ENCODE assay signal across 8 cellular contexts in the genomic region with DNA sequence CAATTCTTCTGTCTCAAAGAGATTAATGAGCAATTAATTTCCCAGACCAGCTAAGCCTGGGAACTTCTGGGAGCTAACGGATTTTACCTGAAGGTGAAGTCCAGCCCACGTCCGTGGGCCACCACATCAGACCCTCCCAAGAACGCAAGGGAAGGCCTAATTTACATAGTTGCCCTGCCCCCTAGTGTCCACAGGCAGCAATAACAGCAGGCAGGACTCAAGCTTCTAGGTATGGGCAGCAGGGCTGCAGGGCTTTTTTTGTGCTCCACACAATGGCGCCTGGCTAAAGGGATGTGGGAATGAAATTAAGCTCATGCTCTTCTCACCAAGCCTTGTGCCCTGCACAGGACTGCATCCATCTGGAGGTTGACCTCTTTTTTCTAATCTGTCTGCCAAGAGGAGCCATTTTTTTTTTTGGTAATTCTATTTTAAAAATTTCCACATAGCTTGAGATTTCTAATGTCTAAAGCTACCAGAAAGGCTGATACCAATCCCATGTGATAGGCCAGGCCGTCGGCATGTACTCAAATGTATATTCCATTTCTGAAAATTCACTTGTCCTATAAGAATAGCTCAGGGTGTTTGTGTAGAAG.
A peak's percentile ranks its signal among the peaks of the same experiment; 100 is the strongest.
DNase-seq lines count a peak whose midpoint lies in the region; ATAC-seq and TF ChIP-seq lines count a peak whose summit lies in the region.

No MANE protein-coding gene starts in this region.

- 0 out of 22 replicates have a peak, but pooled peaks cover 0 to 3% (median 0%) of the 10 kb centered on the region in 11 experiments for H3K9me3 ChIP-seq in BLaER1 treated with 17β-estradiol and CSF1 and Interleukin-3, amounts not matched to agents 10 nM and 100 nM (replicated peaks in 1 of 11)

- H3K27ac ChIP-seq in BLaER1 treated with 17β-estradiol and CSF1 and Interleukin-3, amounts not matched to agents 10 nM and 100 nM: peak overlapping the region in 6 of 11 experiments; percentile 83 to 93 (median 90); a peak in 11 of 22 replicates

- H3K27ac Mint-ChIP-seq in glutamatergic neuron (ENCODE audit: unreplicated experiment) (no peak overlapping the region), progenitor cell of endocrine pancreas (no peak overlapping the region)

- peak overlapping the region in 6 of 11 experiments; percentile 70 to 90 (median 76); a peak in 10 of 22 replicates for H3K4me2 ChIP-seq in BLaER1 treated with 17β-estradiol and CSF1 and Interleukin-3, amounts not matched to agents 10 nM and 100 nM

- H3K4me3 Mint-ChIP-seq in glutamatergic neuron (ENCODE audit: unreplicated experiment) (no peak overlapping the region), progenitor cell of endocrine pancreas (ENCODE audit: low read depth) (no peak overlapping the region)

- TF ChIP-seq CTCF in glutamatergic neuron (IDR thresholded peaks at IDR 0.05; ENCODE audit: partially characterized antibody, unreplicated experiment) (peak; percentile 83), progenitor cell of endocrine pancreas (IDR thresholded peaks at IDR 0.05; ENCODE audit: unreplicated experiment) (peak; percentile 94)

- peaks cover 37 to 88% (median 79%) of the 10 kb centered on the region in 11 experiments for H3K27me3 ChIP-seq in BLaER1 treated with 17β-estradiol and CSF1 and Interleukin-3, amounts not matched to agents 10 nM and 100 nM

- H3K36me3 Mint-ChIP-seq in glutamatergic neuron (ENCODE audit: unreplicated experiment) (no peaks in the 10 kb centered on the region), progenitor cell of endocrine pancreas (ENCODE audit: insufficient read depth) (no peaks in the 10 kb centered on the region)

- H3K4me3 ChIP-seq in BLaER1 treated with 17β-estradiol and CSF1 and Interleukin-3, amounts not matched to agents 10 nM and 100 nM: no peak overlapping the region

- H4K20me1 ChIP-seq in BLaER1 treated with 17β-estradiol and CSF1 and Interleukin-3, amounts not matched to agents 10 nM and 100 nM: peaks cover 0 to 10% (median 0%) of the 10 kb centered on the region in 11 experiments; a peak in 2 of 22 replicates

- peaks cover 0 to 54% (median 38%) of the 10 kb centered on the region in 10 experiments; a peak in 15 of 20 replicates for H3K4me1 ChIP-seq in BLaER1 treated with 17β-estradiol and CSF1 and Interleukin-3, amounts not matched to agents 10 nM and 100 nM

- H3K4me1 Mint-ChIP-seq in glutamatergic neuron (ENCODE audit: low read depth, unreplicated experiment): peaks cover 8% of the 10 kb centered on the region
- peaks cover 6% of the 10 kb centered on the region for H3K4me1 Mint-ChIP-seq in progenitor cell of endocrine pancreas (ENCODE audit: low read depth)

- H3K9me3 Mint-ChIP-seq in glutamatergic neuron (ENCODE audit: unreplicated experiment) (peaks cover 2% of the 10 kb centered on the region), progenitor cell of endocrine pancreas (ENCODE audit: low read depth) (no peaks in the 10 kb centered on the region)

- H3K27me3 Mint-ChIP-seq in glutamatergic neuron (ENCODE audit: unreplicated experiment) (peaks cover 2% of the 10 kb centered on the region), progenitor cell of endocrine pancreas (peaks cover 3% of the 10 kb centered on the region)

- H3K9ac ChIP-seq in BLaER1 treated with 17β-estradiol and CSF1 and Interleukin-3, amounts not matched to agents 10 nM and 100 nM: peak overlapping the region in 4 of 11 experiments; percentile 68 to 78 (median 77); a peak in 4 of 22 replicates

- no peak for ATAC-seq in HG03097 (IDR thresholded peaks at IDR 0.05; ENCODE audit: low FRiP score, unreplicated experiment)

- H3K36me3 ChIP-seq in BLaER1 treated with 17β-estradiol and CSF1 and Interleukin-3, amounts not matched to agents 10 nM and 100 nM: no peaks in the 10 kb centered on the region

- DNase-seq in GM19238 (ENCODE audit: insufficient read length, low spot score): peak; percentile 38
- peak; percentile 74 for DNase-seq in HT-29 (ENCODE audit: low spot score)
- DNase-seq in RPMI8226: peak; percentile 50
- DNase-seq in activated effector memory CD4-positive, alpha-beta T cell treated with Interleukin-2 at 50 U/mL for 16 hours: peak; percentile 15
- DNase-seq in glutamatergic neuron: peak; percentile 60
- peak; percentile 68 for DNase-seq in progenitor cell of endocrine pancreas (ENCODE audit: low spot score, unreplicated experiment)

Comparison
In these comparisons a context has a peak if more than half of its experiments do, and no peak if none do; other contexts are left out.
1. DNase-seq: peak in every context shown above with its lines; median percentile 74 in HT-29; 68 in progenitor cell of endocrine pancreas; 60 in glutamatergic neuron; 50 in RPMI8226; 38 in GM19238; 15 in activated effector memory CD4-positive, alpha-beta T cell treated with Interleukin-2 at 50 U/mL for 16 hours.